ENCODE assay signal across 8 cellular contexts in the genomic region with DNA sequence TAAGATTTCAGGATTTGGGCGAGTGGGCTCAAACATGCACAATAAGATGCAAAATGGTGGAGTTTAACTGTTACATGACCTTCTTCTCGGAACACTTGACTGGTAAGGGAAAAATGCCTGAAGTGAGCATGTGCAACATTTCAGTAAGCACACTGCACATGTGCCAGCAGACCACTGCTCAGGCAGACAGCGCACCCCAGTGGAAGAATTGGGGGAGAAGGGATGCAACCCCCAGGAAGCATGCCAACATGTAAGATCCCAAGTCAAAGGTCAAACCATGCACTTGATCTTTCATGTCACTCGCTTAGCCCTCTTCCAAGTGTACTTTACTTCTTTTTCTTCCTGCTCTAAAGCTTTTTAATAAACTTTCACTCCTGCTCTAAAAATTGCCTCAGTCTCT.
DNase-seq lines count a peak whose midpoint lies in the region; ATAC-seq, FAIRE-seq and TF ChIP-seq lines count a peak whose summit lies in the region.

No MANE protein-coding gene starts in this region.

- ATAC-seq in HG03139 (IDR thresholded peaks at IDR 0.05; ENCODE audit: unreplicated experiment) (peak; percentile 51), RWPE2 (ENCODE audit: low read depth) (no peak; the same call in 2 of the 3 replicates)

- DNase-seq in activated naive CD4-positive, alpha-beta T cell treated with anti-CD3 and anti-CD28 coated beads for 36 hours, result peak; percentile 56
- no peak for DNase-seq in activated naive CD4-positive, alpha-beta T cell treated with anti-CD3 and anti-CD28 coated beads, Interleukin-2, amount 50 U/mL, for 16 hours
- DNase-seq in RWPE2 (ENCODE audit: low spot score) (no peak), vagina (ENCODE audit: extremely low spot score in 2 of 2) (no peak), cerebellar nuclear complex (lab: John Stamatoyannopoulos, UW) (no peak)
- DNase-seq in NK-92 treated with Interleukin-12 subunit alpha and Interleukin-12 subunit beta, amount 100 ng/mL, for 24 hours (lab: John Stamatoyannopoulos, UW), result no peak

- H3K27ac ChIP-seq in RWPE2 (ENCODE audit: poor library complexity, severe bottlenecking) (no peak overlapping the region), vagina (no peak overlapping the region)

- H3K36me3 Mint-ChIP-seq in activated naive CD4-positive, alpha-beta T cell treated with anti-CD3 and anti-CD28 coated beads for 36 hours (ENCODE audit: low read depth), result no peaks in the 10 kb centered on the region

- TF ChIP-seq POLR2A in vagina (IDR thresholded peaks at IDR 0.05), result no peak

- H3K4me1 ChIP-seq in RWPE2 (ENCODE audit: insufficient read depth, poor library complexity, severe bottlenecking) (no peaks in the 10 kb centered on the region), vagina (no peaks in the 10 kb centered on the region)

- CTCF ChIA-PET in activated naive CD4-positive, alpha-beta T cell treated with anti-CD3 and anti-CD28 coated beads for 36 hours (lab: Charles Lee), result interaction anchor here (1.0 to 1.2 kb wide), 4 partner anchors 15 to 205 kb away, joined by 3 to 5 read pairs (median 4); no protein-coding TSS in a partner anchor

- no peak overlapping the region for H3K27ac Mint-ChIP-seq in activated naive CD4-positive, alpha-beta T cell treated with anti-CD3 and anti-CD28 coated beads for 36 hours

- peak; percentile 28 for TF ChIP-seq CTCF in RWPE2 (IDR thresholded peaks at IDR 0.05; ENCODE audit: poor library complexity, severe bottlenecking)
- TF ChIP-seq CTCF in vagina (IDR thresholded peaks at IDR 0.05), result no peak

- no peaks in the 10 kb centered on the region for H3K4me1 Mint-ChIP-seq in activated naive CD4-positive, alpha-beta T cell treated with anti-CD3 and anti-CD28 coated beads for 36 hours (ENCODE audit: low read depth)

- H3K27me3 ChIP-seq in RWPE2 (ENCODE audit: insufficient read depth, poor library complexity, severe bottlenecking), result no peaks in the 10 kb centered on the region
- no peaks in the 10 kb centered on the region for H3K27me3 ChIP-seq in vagina

- peaks cover 5% of the 10 kb centered on the region for H3K27me3 Mint-ChIP-seq in activated naive CD4-positive, alpha-beta T cell treated with anti-CD3 and anti-CD28 coated beads for 36 hours (ENCODE audit: low read depth)

- H3K36me3 ChIP-seq in RWPE2 (ENCODE audit: low read depth) (no peaks in the 10 kb centered on the region), vagina (no peaks in the 10 kb centered on the region)

- H3K4me3 Mint-ChIP-seq in activated naive CD4-positive, alpha-beta T cell treated with anti-CD3 and anti-CD28 coated beads for 36 hours, result no peak overlapping the region

- H3K4me3 ChIP-seq in RWPE2 (ENCODE audit: severe bottlenecking), result no peak overlapping the region
- H3K4me3 ChIP-seq in vagina, result no peak overlapping the region

- H3K9me3 Mint-ChIP-seq in activated naive CD4-positive, alpha-beta T cell treated with anti-CD3 and anti-CD28 coated beads for 36 hours, result no peaks in the 10 kb centered on the region

- intact Hi-C loops in activated naive CD4-positive, alpha-beta T cell treated with anti-CD3 and anti-CD28 coated beads for 36 hours (cut with micrococcal nuclease), result loop anchor here (1.0 kb wide), 1 partner anchor 201 kb away; no protein-coding TSS in a partner anchor
- intact Hi-C loops in vagina (cut with DNase I), result no loop called here

- FAIRE-seq in islet of Langerhans (lab: Jason Lieb, UNC), result peak; percentile 71

- H3K9me3 ChIP-seq in RWPE2 (ENCODE audit: severe bottlenecking), result no peaks in the 10 kb centered on the region
- H3K9me3 ChIP-seq in vagina, result no peaks in the 10 kb centered on the region
